In the genomic region with DNA sequence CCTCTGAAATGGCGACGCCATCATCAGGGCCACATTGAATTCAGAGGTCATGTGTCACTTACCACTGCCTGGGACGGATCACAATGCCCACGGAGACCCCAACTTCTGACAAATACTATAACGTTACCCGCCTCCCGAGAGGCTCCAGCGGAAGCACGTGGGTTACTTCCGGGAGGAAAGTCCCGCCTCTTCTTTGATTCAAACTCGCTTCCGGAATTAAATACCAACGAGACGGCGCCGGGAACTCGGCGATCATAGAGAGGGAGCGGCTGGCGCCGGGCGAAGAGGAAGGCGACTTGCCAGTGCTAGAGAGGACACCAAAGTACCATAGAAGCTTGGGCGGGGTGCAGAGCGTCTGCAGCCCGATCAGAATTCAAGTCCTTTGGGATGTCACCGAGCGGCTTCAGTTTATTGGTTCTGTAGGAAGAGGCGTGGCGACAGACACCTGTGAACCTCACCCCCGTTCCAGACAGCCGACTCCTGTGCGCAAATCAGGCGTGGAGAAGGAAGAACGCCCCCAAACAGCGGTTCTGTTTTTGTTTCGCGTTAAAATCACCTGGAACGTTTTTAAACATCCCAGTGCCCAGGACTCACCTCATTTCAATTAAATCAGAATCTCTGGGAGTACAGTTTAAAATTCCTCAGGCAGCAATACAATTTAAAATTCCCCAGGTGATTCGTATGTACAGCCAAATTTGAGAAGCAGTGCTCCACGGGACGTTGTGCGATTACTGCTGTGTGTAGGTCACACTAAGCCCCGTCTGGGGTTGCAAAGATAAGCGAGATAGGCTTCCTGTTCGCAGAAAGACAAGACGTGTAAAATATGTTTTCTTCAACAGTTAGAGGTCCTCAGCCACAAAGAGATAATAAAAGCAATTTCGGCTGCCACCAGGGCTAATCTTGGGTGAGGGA, we compare ENCODE assay signal across 1 cellular context.
TF ChIP-seq lines count a peak whose summit lies in the region.

A gene with protein sequence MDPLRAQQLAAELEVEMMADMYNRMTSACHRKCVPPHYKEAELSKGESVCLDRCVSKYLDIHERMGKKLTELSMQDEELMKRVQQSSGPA (minus strand): TSS at position 159 of the 912 bp plus-strand sequence. CDS start 565 bp downstream, outside the sequence.

TF ChIP-seq in K562, 482 proteins besides CTCF, POLR2A, EP300 and RAD21 (continued from another document and continues in another):
- TF ChIP-seq, protein P1, sequence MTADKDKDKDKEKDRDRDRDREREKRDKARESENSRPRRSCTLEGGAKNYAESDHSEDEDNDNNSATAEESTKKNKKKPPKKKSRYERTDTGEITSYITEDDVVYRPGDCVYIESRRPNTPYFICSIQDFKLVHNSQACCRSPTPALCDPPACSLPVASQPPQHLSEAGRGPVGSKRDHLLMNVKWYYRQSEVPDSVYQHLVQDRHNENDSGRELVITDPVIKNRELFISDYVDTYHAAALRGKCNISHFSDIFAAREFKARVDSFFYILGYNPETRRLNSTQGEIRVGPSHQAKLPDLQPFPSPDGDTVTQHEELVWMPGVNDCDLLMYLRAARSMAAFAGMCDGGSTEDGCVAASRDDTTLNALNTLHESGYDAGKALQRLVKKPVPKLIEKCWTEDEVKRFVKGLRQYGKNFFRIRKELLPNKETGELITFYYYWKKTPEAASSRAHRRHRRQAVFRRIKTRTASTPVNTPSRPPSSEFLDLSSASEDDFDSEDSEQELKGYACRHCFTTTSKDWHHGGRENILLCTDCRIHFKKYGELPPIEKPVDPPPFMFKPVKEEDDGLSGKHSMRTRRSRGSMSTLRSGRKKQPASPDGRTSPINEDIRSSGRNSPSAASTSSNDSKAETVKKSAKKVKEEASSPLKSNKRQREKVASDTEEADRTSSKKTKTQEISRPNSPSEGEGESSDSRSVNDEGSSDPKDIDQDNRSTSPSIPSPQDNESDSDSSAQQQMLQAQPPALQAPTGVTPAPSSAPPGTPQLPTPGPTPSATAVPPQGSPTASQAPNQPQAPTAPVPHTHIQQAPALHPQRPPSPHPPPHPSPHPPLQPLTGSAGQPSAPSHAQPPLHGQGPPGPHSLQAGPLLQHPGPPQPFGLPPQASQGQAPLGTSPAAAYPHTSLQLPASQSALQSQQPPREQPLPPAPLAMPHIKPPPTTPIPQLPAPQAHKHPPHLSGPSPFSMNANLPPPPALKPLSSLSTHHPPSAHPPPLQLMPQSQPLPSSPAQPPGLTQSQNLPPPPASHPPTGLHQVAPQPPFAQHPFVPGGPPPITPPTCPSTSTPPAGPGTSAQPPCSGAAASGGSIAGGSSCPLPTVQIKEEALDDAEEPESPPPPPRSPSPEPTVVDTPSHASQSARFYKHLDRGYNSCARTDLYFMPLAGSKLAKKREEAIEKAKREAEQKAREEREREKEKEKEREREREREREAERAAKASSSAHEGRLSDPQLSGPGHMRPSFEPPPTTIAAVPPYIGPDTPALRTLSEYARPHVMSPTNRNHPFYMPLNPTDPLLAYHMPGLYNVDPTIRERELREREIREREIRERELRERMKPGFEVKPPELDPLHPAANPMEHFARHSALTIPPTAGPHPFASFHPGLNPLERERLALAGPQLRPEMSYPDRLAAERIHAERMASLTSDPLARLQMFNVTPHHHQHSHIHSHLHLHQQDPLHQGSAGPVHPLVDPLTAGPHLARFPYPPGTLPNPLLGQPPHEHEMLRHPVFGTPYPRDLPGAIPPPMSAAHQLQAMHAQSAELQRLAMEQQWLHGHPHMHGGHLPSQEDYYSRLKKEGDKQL (CRISPR knock-in tag; IDR thresholded peaks at IDR 0.05; ENCODE audit: borderline replicate concordance) = no peak
- TF ChIP-seq CBFA2T2 (conservative IDR thresholded peaks at IDR 0.05) = peak; percentile 90
- TF ChIP-seq EWSR1 (IDR thresholded peaks at IDR 0.05; ENCODE audit: borderline replicate concordance, low read depth, partially characterized antibody) = no peak
- no peak for TF ChIP-seq NELFE (IDR thresholded peaks at IDR 0.05; ENCODE audit: insufficient read depth, insufficient read length)
- peak; percentile 93 for TF ChIP-seq STAT5A (IDR thresholded peaks at IDR 0.05; ENCODE audit: borderline replicate concordance, low read length)
- TF ChIP-seq NBN (IDR thresholded peaks at IDR 0.05; ENCODE audit: low read depth) = no peak; the same call in 1 of the 2 replicates
- peak; percentile 90 for TF ChIP-seq MYBL2 (IDR thresholded peaks at IDR 0.05; ENCODE audit: low read depth)
- TF ChIP-seq MYBL2 (CRISPR knock-in tag; IDR thresholded peaks at IDR 0.05; ENCODE audit: borderline replicate concordance) = no peak
- peak; percentile 82; the same call in 1 of the 2 replicates for TF ChIP-seq NR2C1 (IDR thresholded peaks at IDR 0.05)
- TF ChIP-seq NR2C1 (tag; IDR thresholded peaks at IDR 0.05) = peak; percentile 43
- 0 out of 4 replicates have a peak, but pooled peaks have one; percentile 13 to 26 for TF ChIP-seq FOXK2 (conservative IDR thresholded peaks at IDR 0.05 in 1 of 2, IDR thresholded peaks at IDR 0.05 in 1 of 2; ENCODE audit: low read depth in 2 of 2)
- TF ChIP-seq KDM2B (CRISPR knock-in tag; IDR thresholded peaks at IDR 0.05) = no peak
- peak; percentile 96 for TF ChIP-seq ARID1B (IDR thresholded peaks at IDR 0.05)
- TF ChIP-seq, protein P2, sequence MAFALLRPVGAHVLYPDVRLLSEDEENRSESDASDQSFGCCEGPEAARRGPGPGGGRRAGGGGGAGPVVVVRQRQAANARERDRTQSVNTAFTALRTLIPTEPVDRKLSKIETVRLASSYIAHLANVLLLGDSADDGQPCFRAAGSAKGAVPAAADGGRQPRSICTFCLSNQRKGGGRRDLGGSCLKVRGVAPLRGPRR (CRISPR knock-in tag; IDR thresholded peaks at IDR 0.05) = no peak
- TF ChIP-seq ZC3H4 (CRISPR knock-in tag; IDR thresholded peaks at IDR 0.05; ENCODE audit: borderline replicate concordance) = no peak
- no peak for TF ChIP-seq ZNF785 (CRISPR knock-in tag; IDR thresholded peaks at IDR 0.05)
- TF ChIP-seq, protein P3, sequence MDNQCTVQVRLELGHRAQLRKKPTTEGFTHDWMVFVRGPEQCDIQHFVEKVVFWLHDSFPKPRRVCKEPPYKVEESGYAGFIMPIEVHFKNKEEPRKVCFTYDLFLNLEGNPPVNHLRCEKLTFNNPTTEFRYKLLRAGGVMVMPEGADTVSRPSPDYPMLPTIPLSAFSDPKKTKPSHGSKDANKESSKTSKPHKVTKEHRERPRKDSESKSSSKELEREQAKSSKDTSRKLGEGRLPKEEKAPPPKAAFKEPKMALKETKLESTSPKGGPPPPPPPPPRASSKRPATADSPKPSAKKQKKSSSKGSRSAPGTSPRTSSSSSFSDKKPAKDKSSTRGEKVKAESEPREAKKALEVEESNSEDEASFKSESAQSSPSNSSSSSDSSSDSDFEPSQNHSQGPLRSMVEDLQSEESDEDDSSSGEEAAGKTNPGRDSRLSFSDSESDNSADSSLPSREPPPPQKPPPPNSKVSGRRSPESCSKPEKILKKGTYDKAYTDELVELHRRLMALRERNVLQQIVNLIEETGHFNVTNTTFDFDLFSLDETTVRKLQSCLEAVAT (IDR thresholded peaks at IDR 0.05) = 0 out of 4 replicates have a peak, but pooled peaks of 1 of the 2 experiments have one; percentile 10
- TF ChIP-seq FIP1L1 (IDR thresholded peaks at IDR 0.05; ENCODE audit: low read depth, low read length, poor library complexity, severe bottlenecking) = no peak
- TF ChIP-seq ADNP (tag; IDR thresholded peaks at IDR 0.05) = peak; percentile 55; the same call in 1 of the 2 replicates
- no peak for TF ChIP-seq FOXJ2 (tag; IDR thresholded peaks at IDR 0.05)
- no peak for TF ChIP-seq ASH1L (IDR thresholded peaks at IDR 0.05; ENCODE audit: borderline replicate concordance, low read depth, partially characterized antibody)
- TF ChIP-seq MEF2D (tag; conservative IDR thresholded peaks at IDR 0.05; ENCODE audit: low read depth) = no peak
- TF ChIP-seq, protein P4, sequence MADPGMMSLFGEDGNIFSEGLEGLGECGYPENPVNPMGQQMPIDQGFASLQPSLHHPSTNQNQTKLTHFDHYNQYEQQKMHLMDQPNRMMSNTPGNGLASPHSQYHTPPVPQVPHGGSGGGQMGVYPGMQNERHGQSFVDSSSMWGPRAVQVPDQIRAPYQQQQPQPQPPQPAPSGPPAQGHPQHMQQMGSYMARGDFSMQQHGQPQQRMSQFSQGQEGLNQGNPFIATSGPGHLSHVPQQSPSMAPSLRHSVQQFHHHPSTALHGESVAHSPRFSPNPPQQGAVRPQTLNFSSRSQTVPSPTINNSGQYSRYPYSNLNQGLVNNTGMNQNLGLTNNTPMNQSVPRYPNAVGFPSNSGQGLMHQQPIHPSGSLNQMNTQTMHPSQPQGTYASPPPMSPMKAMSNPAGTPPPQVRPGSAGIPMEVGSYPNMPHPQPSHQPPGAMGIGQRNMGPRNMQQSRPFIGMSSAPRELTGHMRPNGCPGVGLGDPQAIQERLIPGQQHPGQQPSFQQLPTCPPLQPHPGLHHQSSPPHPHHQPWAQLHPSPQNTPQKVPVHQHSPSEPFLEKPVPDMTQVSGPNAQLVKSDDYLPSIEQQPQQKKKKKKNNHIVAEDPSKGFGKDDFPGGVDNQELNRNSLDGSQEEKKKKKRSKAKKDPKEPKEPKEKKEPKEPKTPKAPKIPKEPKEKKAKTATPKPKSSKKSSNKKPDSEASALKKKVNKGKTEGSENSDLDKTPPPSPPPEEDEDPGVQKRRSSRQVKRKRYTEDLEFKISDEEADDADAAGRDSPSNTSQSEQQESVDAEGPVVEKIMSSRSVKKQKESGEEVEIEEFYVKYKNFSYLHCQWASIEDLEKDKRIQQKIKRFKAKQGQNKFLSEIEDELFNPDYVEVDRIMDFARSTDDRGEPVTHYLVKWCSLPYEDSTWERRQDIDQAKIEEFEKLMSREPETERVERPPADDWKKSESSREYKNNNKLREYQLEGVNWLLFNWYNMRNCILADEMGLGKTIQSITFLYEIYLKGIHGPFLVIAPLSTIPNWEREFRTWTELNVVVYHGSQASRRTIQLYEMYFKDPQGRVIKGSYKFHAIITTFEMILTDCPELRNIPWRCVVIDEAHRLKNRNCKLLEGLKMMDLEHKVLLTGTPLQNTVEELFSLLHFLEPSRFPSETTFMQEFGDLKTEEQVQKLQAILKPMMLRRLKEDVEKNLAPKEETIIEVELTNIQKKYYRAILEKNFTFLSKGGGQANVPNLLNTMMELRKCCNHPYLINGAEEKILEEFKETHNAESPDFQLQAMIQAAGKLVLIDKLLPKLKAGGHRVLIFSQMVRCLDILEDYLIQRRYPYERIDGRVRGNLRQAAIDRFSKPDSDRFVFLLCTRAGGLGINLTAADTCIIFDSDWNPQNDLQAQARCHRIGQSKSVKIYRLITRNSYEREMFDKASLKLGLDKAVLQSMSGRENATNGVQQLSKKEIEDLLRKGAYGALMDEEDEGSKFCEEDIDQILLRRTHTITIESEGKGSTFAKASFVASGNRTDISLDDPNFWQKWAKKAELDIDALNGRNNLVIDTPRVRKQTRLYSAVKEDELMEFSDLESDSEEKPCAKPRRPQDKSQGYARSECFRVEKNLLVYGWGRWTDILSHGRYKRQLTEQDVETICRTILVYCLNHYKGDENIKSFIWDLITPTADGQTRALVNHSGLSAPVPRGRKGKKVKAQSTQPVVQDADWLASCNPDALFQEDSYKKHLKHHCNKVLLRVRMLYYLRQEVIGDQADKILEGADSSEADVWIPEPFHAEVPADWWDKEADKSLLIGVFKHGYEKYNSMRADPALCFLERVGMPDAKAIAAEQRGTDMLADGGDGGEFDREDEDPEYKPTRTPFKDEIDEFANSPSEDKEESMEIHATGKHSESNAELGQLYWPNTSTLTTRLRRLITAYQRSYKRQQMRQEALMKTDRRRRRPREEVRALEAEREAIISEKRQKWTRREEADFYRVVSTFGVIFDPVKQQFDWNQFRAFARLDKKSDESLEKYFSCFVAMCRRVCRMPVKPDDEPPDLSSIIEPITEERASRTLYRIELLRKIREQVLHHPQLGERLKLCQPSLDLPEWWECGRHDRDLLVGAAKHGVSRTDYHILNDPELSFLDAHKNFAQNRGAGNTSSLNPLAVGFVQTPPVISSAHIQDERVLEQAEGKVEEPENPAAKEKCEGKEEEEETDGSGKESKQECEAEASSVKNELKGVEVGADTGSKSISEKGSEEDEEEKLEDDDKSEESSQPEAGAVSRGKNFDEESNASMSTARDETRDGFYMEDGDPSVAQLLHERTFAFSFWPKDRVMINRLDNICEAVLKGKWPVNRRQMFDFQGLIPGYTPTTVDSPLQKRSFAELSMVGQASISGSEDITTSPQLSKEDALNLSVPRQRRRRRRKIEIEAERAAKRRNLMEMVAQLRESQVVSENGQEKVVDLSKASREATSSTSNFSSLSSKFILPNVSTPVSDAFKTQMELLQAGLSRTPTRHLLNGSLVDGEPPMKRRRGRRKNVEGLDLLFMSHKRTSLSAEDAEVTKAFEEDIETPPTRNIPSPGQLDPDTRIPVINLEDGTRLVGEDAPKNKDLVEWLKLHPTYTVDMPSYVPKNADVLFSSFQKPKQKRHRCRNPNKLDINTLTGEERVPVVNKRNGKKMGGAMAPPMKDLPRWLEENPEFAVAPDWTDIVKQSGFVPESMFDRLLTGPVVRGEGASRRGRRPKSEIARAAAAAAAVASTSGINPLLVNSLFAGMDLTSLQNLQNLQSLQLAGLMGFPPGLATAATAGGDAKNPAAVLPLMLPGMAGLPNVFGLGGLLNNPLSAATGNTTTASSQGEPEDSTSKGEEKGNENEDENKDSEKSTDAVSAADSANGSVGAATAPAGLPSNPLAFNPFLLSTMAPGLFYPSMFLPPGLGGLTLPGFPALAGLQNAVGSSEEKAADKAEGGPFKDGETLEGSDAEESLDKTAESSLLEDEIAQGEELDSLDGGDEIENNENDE (IDR thresholded peaks at IDR 0.05; ENCODE audit: low read depth, low read length) = no peak
- no peak for TF ChIP-seq ZNF253 (CRISPR knock-in tag; conservative IDR thresholded peaks at IDR 0.05)
- peak; percentile 91 for TF ChIP-seq TAL1 (IDR thresholded peaks at IDR 0.05)
- TF ChIP-seq SAFB2 (IDR thresholded peaks at IDR 0.05; ENCODE audit: borderline replicate concordance, low read depth, low read length, severe bottlenecking) = no peak
- TF ChIP-seq, protein P5, sequence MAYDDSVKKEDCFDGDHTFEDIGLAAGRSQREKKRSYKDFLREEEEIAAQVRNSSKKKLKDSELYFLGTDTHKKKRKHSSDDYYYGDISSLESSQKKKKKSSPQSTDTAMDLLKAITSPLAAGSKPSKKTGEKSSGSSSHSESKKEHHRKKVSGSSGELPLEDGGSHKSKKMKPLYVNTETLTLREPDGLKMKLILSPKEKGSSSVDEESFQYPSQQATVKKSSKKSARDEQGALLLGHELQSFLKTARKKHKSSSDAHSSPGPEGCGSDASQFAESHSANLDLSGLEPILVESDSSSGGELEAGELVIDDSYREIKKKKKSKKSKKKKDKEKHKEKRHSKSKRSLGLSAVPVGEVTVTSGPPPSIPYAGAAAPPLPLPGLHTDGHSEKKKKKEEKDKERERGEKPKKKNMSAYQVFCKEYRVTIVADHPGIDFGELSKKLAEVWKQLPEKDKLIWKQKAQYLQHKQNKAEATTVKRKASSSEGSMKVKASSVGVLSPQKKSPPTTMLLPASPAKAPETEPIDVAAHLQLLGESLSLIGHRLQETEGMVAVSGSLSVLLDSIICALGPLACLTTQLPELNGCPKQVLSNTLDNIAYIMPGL (CRISPR knock-in tag; IDR thresholded peaks at IDR 0.05) = peak; percentile 2; the same call in 1 of the 2 replicates
- TF ChIP-seq LARP7 (IDR thresholded peaks at IDR 0.05) = no peak
